8 cellular contexts compared by ENCODE assay signal in the genomic region with DNA sequence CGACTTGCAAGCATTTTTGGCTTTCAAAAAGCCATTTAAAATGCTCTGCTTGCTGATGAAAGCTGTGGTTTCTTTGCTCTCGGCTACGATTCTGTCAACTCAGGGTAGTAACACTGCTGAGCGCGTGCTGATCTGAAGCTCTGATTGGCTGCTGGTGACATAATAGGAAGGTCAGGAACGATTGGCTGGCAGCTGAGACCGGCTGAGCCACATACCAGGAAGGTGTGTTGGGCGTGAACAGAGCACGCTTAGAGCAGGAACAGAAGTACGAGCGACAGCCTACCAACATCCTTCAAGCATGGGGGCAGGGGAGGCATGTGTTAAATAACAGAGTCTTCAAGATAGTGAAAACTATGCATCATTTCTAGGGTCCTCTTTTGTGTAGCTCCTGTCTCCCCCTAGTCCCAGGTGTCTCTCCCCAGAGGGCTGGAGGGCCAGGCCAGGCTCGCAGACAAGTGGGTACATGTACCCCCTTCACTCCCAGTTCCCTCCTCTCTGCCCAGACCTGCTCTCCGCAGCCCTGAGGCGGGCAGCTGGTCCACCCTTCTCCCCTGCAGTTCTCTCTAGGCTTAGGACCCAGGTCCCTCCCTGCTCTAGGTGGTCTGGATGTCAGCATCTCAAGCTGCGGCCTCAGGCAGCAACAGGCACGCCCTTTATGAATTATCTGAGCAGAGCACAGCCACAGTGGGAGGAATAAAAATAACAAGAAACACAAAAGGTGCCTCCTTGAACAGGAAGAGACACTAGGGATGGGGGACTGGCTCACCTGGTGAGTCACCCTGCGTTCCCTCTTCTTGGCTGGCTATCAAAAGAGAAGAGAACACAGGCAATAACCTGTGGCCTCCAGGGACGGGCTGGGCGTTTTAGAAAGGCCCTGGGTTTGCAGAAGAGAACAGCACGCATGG.
DNase-seq lines count a peak whose midpoint lies in the region; ATAC-seq and TF ChIP-seq lines count a peak whose summit lies in the region.

No MANE protein-coding gene starts in this region.

- H3K27ac ChIP-seq in CD8-positive, alpha-beta T cell (ENCODE audit: low read depth, low read length), result peak overlapping the region; percentile 17
- H3K27ac ChIP-seq in PC-9, result peak overlapping the region; percentile 96
- H3K27ac ChIP-seq in stomach smooth muscle (ENCODE audit: low read length), result no peak overlapping the region

- H3K27me3 Mint-ChIP-seq in CD8-positive, alpha-beta T cell (ENCODE audit: low read depth), result no peaks in the 10 kb centered on the region

- H2AFZ ChIP-seq in PC-9 (peak overlapping the region; percentile 63), neuron (ENCODE audit: low read depth, low read length) (peak overlapping the region; percentile 55)

- BruUV-seq in PC-9 (replicated peaks; lab: Mats Ljungman, UMichigan), result TSS peak; percentile 89

- H3K4me2 ChIP-seq in PC-9, result peak overlapping the region; percentile 90

- peak overlapping the region; percentile 8 for H3K4me3 ChIP-seq in CD8-positive, alpha-beta T cell (ENCODE audit: low read depth, low read length)
- peak overlapping the region; percentile 47 for H3K4me3 ChIP-seq in PC-9
- H3K4me3 ChIP-seq in neuron (ENCODE audit: low read length), result peak overlapping the region; percentile 26
- peak overlapping the region; percentile 17 to 54 for H3K4me3 ChIP-seq in stomach smooth muscle (ENCODE audit: low read length in 2 of 2)

- peak overlapping the region; percentile 86 for H3K27ac Mint-ChIP-seq in CD8-positive, alpha-beta T cell

- peaks cover 31% of the 10 kb centered on the region for H3F3A ChIP-seq in PC-9 (ENCODE audit: insufficient read depth, low read depth)

- peak; percentile 100 for ATAC-seq in CD8-positive, alpha-beta T cell
- ATAC-seq in GM21360 (IDR thresholded peaks at IDR 0.05; ENCODE audit: unreplicated experiment), result peak; percentile 99

- CTCF ChIA-PET in CD8-positive, alpha-beta T cell (lab: Charles Lee), result interaction anchor here (1.1 to 1.5 kb wide), 2 partner anchors 14 to 33 kb away, joined by 3 read pairs; no protein-coding TSS in a partner anchor
- CTCF ChIA-PET in PC-9 (lab: Charles Lee), result no interaction called here

- no peak for TF ChIP-seq CTCF in CD8-positive, alpha-beta T cell (IDR thresholded peaks at IDR 0.05)
- no peak for TF ChIP-seq CTCF in PC-9 (conservative IDR thresholded peaks at IDR 0.05)

- POLR2A ChIA-PET in CD8-positive, alpha-beta T cell (lab: Charles Lee), result no interaction called here
- POLR2A ChIA-PET in PC-9 (lab: Charles Lee; ENCODE audit: unreplicated experiment), result interaction anchor here (0.7 to 0.8 kb wide), 3 partner anchors 38 to 482 kb away, joined by 3 to 6 read pairs (median 3); no protein-coding TSS in a partner anchor

- H3K4me3 Mint-ChIP-seq in CD8-positive, alpha-beta T cell, result peak overlapping the region; percentile 46

- no peaks in the 10 kb centered on the region for H3K9me3 Mint-ChIP-seq in CD8-positive, alpha-beta T cell

- H3K4me1 ChIP-seq in CD8-positive, alpha-beta T cell (ENCODE audit: insufficient read depth, low read length), result peaks cover 14% of the 10 kb centered on the region
- H3K4me1 ChIP-seq in PC-9 (replicated peaks; ENCODE audit: insufficient read depth), result peaks cover 43% of the 10 kb centered on the region
- peaks cover 7% of the 10 kb centered on the region for H3K4me1 ChIP-seq in neuron (ENCODE audit: insufficient read depth, low read length)
- H3K4me1 ChIP-seq in stomach smooth muscle (ENCODE audit: control insufficient read depth, insufficient read depth, low read length), result peaks cover 10% of the 10 kb centered on the region

- H3K36me3 Mint-ChIP-seq in CD8-positive, alpha-beta T cell, result no peaks in the 10 kb centered on the region

- H3K79me2 ChIP-seq in PC-9 (ENCODE audit: low read depth), result no peaks in the 10 kb centered on the region

- no peaks in the 10 kb centered on the region for H3K9me2 ChIP-seq in PC-9 (ENCODE audit: insufficient read depth)

- no peaks in the 10 kb centered on the region for H4K20me1 ChIP-seq in PC-9 (ENCODE audit: insufficient read depth)

- peak overlapping the region in 1 of 2 donors; percentile 36 for H3K9ac ChIP-seq in stomach smooth muscle (ENCODE audit: low read length in 2 of 2)

- no peaks in the 10 kb centered on the region for H3K36me3 ChIP-seq in CD8-positive, alpha-beta T cell (ENCODE audit: insufficient read depth, low read length)
- H3K36me3 ChIP-seq in PC-9 (ENCODE audit: low read depth) (no peaks in the 10 kb centered on the region), neuron (ENCODE audit: insufficient read depth, low read length) (no peaks in the 10 kb centered on the region), stomach smooth muscle (ENCODE audit: control insufficient read depth in 2 of 2, insufficient read depth in 2 of 2, low read length in 2 of 2) (no peaks in the 10 kb centered on the region)

- intact Hi-C loops in CD8-positive, alpha-beta T cell (cut with DNase I, micrococcal nuclease), result loop anchor here (1.0 to 5.0 kb wide), 4 partner anchors 50 to 498 kb away; partner anchors contain the start of genes ATG7 (in 2 of the 2) and TAMM41 (in 1 of the 2)
- intact Hi-C loops in PC-9 (cut with micrococcal nuclease; ENCODE audit: unreplicated experiment), result loop anchor here (1.0 to 10.0 kb wide), 3 partner anchors 51 to 170 kb away; no protein-coding TSS in a partner anchor

- H3K27me3 ChIP-seq in CD8-positive, alpha-beta T cell (ENCODE audit: insufficient read depth, low read length), result no peaks in the 10 kb centered on the region
- H3K27me3 ChIP-seq in PC-9 (ENCODE audit: insufficient read depth, low read depth), result no peaks in the 10 kb centered on the region
- no peaks in the 10 kb centered on the region for H3K27me3 ChIP-seq in neuron (ENCODE audit: insufficient read depth, low read length)
- H3K27me3 ChIP-seq in stomach smooth muscle (ENCODE audit: control insufficient read depth in 1 of 2, insufficient read depth in 2 of 2, low read length in 2 of 2), result no peaks in the 10 kb centered on the region

- H3K9me3 ChIP-seq in CD8-positive, alpha-beta T cell (ENCODE audit: low read length), result no peaks in the 10 kb centered on the region
- H3K9me3 ChIP-seq in PC-9 (ENCODE audit: insufficient read depth, low read depth), result no peaks in the 10 kb centered on the region
- no peaks in the 10 kb centered on the region for H3K9me3 ChIP-seq in neuron (ENCODE audit: low read length)
- no peaks in the 10 kb centered on the region for H3K9me3 ChIP-seq in stomach smooth muscle (ENCODE audit: control insufficient read depth in 2 of 2, low read length in 2 of 2)

- H3K4me1 Mint-ChIP-seq in CD8-positive, alpha-beta T cell (ENCODE audit: low read depth), result peaks cover 19% of the 10 kb centered on the region

- peak; percentile 59 to 90 (median 72) for DNase-seq in CD8-positive, alpha-beta T cell
- DNase-seq in HS-5 (ENCODE audit: low read depth) (peak; percentile 26), PC-9 (peak; percentile 89 to 96), fibroblast of peridontal ligament (ENCODE audit: extremely low read depth) (peak; percentile 88)
- DNase-seq in activated T-helper 1 cell treated with anti-CD3 and anti-CD28 coated beads, Interleukin-2, amount 50 U/mL, for 16 hours (ENCODE audit: low read depth in 1 of 2, low spot score in 1 of 2), result peak; percentile 39 to 57

Comparison
In these comparisons a context has a peak if more than half of its experiments do, and no peak if none do; other contexts are left out.
1. DNase-seq: peak in every context shown above with its lines; median percentile 92 in PC-9; 88 in fibroblast of peridontal ligament; 72 in CD8-positive, alpha-beta T cell; 48 in activated T-helper 1 cell treated with anti-CD3 and anti-CD28 coated beads, Interleukin-2, amount 50 U/mL, for 16 hours; 26 in HS-5.